10 cellular contexts compared by ENCODE assay signal in genomic region chr3:187828571-187829452, GRCh38.
DNase-seq lines count a peak whose midpoint lies in the region; ATAC-seq and TF ChIP-seq lines count a peak whose summit lies in the region.
"Had no signal": no experiment of that assay in that cellular context is flagged by ENCODE, and none has a peak within 500 bp of the region (broad histone marks: within the 10 kb centered on the region; RNA-seq: fewer than 3 reads in every experiment).

No MANE protein-coding gene starts in this region.

- ATAC-seq in GM18867 (IDR thresholded peaks at IDR 0.05; ENCODE audit: unreplicated experiment) (peak; percentile 84), HG02763 (IDR thresholded peaks at IDR 0.05; ENCODE audit: unreplicated experiment) (peak; percentile 78), PC-3 (no peak), psoas muscle (no peak)

- no peaks in the 10 kb centered on the region for H3K27me3 ChIP-seq in BLaER1
- H3K27me3 ChIP-seq in OCI-LY1 (ENCODE audit: insufficient read depth, low read length) = no peaks in the 10 kb centered on the region
- H3K27me3 ChIP-seq in PC-3 (ENCODE audit: low read length) = no peaks in the 10 kb centered on the region
- no peaks in the 10 kb centered on the region for H3K27me3 ChIP-seq in suprapubic skin
- H3K27me3 ChIP-seq in psoas muscle (ENCODE audit: insufficient read depth in 3 of 3, low read length in 2 of 3) = no peaks in the 10 kb centered on the region

- H3K27ac ChIP-seq in BLaER1 (peak overlapping the region; percentile 8; the same call in 1 of the 2 replicates), OCI-LY1 (ENCODE audit: low read depth, low read length, poor library complexity, severe bottlenecking) (peak overlapping the region; percentile 62), PC-3 (ENCODE audit: low read length) (no peak overlapping the region), suprapubic skin (no peak overlapping the region), psoas muscle (no peak overlapping the region)

- intact Hi-C loops in PC-3 (cut with micrococcal nuclease) = no loop called here
- intact Hi-C loops in psoas muscle (cut with DNase I) = no loop called here

- H3K79me2 ChIP-seq in OCI-LY1 (ENCODE audit: insufficient read depth, low read length) (no peaks in the 10 kb centered on the region), PC-3 (ENCODE audit: low read length) (no peaks in the 10 kb centered on the region)

- DNase-seq in PC-3 (no peak), suprapubic skin (ENCODE audit: low spot score in 2 of 2) (no peak), psoas muscle (no peak)
- DNase-seq in activated CD8-positive, alpha-beta memory T cell treated with anti-CD3 and anti-CD28 coated beads, Interleukin-2, amount 50 U/mL, for 4 hours = no peak
- DNase-seq: activated T-cell treated with anti-CD3 and anti-CD28 coated beads, Interleukin-2, amount 50 U/mL, for 48 hours; stimulated activated naive CD4-positive, alpha-beta T cell had no signal

- H3K9ac ChIP-seq in BLaER1 (no peak overlapping the region), OCI-LY1 (ENCODE audit: low read length) (peak overlapping the region; percentile 37; the same call in 1 of the 2 replicates), PC-3 (ENCODE audit: low read length) (no peak overlapping the region)

- POLR2A ChIA-PET in PC-3 (lab: Charles Lee; ENCODE audit: unreplicated experiment) = no interaction called here

- BruUV-seq in PC-3 (replicated peaks; lab: Mats Ljungman, UMichigan) = no TSS peak

- H3K9me3 ChIP-seq in BLaER1 (no peaks in the 10 kb centered on the region), OCI-LY1 (ENCODE audit: low read length) (no peaks in the 10 kb centered on the region), PC-3 (ENCODE audit: low read length) (no peaks in the 10 kb centered on the region), suprapubic skin (no peaks in the 10 kb centered on the region), psoas muscle (no peaks in the 10 kb centered on the region)

- H2AFZ ChIP-seq in OCI-LY1 (ENCODE audit: low read length) (no peak overlapping the region), PC-3 (ENCODE audit: low read length) (no peak overlapping the region)

- H3K4me1 ChIP-seq in BLaER1 = peaks cover 23% of the 10 kb centered on the region
- H3K4me1 ChIP-seq in OCI-LY1 (ENCODE audit: insufficient read depth, low read length, severe bottlenecking) = peaks cover 42% of the 10 kb centered on the region
- H3K4me1 ChIP-seq in PC-3 (ENCODE audit: insufficient read depth, low read length) = no peaks in the 10 kb centered on the region
- peaks cover 19% of the 10 kb centered on the region for H3K4me1 ChIP-seq in suprapubic skin
- H3K4me1 ChIP-seq in psoas muscle = no peaks in the 10 kb centered on the region

- 64% methylated on average over 7 of the region's 7 CpGs for WGBS in suprapubic skin
- WGBS in psoas muscle, 3 donors = 72 to 89% (median 86%) methylated on average over 7 of the region's 7 CpGs

- no peaks in the 10 kb centered on the region for H3F3A ChIP-seq in OCI-LY1 (ENCODE audit: insufficient read depth, low read length)
- H3F3A ChIP-seq in PC-3 (ENCODE audit: low read length, unreplicated experiment) = no peaks in the 10 kb centered on the region

- no peak for TF ChIP-seq POLR2A in suprapubic skin (IDR thresholded peaks at IDR 0.05)

- no peak overlapping the region for H3K4me3 ChIP-seq in BLaER1
- H3K4me3 ChIP-seq in OCI-LY1 (ENCODE audit: low read depth, low read length, poor library complexity, severe bottlenecking) = no peak overlapping the region
- no peak overlapping the region for H3K4me3 ChIP-seq in PC-3 (ENCODE audit: low read length)
- H3K4me3 ChIP-seq in suprapubic skin = no peak overlapping the region
- no peak overlapping the region for H3K4me3 ChIP-seq in psoas muscle

- CTCF ChIA-PET in PC-3 (lab: Charles Lee) = no interaction called here

- peak overlapping the region; percentile 69 for H3K4me2 ChIP-seq in BLaER1
- H3K4me2 ChIP-seq in OCI-LY1 (ENCODE audit: low read length) = peak overlapping the region; percentile 46; the same call in 1 of the 2 replicates
- no peak overlapping the region for H3K4me2 ChIP-seq in PC-3 (ENCODE audit: low read length)

- no peaks in the 10 kb centered on the region for H4K20me1 ChIP-seq in BLaER1
- H4K20me1 ChIP-seq in OCI-LY1 (ENCODE audit: insufficient read depth, low read length) = no peaks in the 10 kb centered on the region
- H4K20me1 ChIP-seq in PC-3 (ENCODE audit: low read length) = no peaks in the 10 kb centered on the region

- H3K9me2 ChIP-seq in OCI-LY1 (ENCODE audit: low read depth, low read length) (no peaks in the 10 kb centered on the region), PC-3 (replicated peaks; ENCODE audit: low read length) (no peaks in the 10 kb centered on the region)

- no peaks in the 10 kb centered on the region for H3K36me3 ChIP-seq in BLaER1
- no peaks in the 10 kb centered on the region for H3K36me3 ChIP-seq in OCI-LY1 (ENCODE audit: insufficient read depth, low read length)
- no peaks in the 10 kb centered on the region for H3K36me3 ChIP-seq in PC-3 (ENCODE audit: low read depth, low read length)
- no peaks in the 10 kb centered on the region for H3K36me3 ChIP-seq in suprapubic skin
- H3K36me3 ChIP-seq in psoas muscle (ENCODE audit: insufficient read depth in 1 of 2, low read depth in 1 of 2) = no peaks in the 10 kb centered on the region

- TF ChIP-seq CTCF in OCI-LY1 (IDR thresholded peaks at IDR 0.05; ENCODE audit: low read length) (no peak), PC-3 (conservative IDR thresholded peaks at IDR 0.05; ENCODE audit: low read depth, low read length) (no peak), suprapubic skin (IDR thresholded peaks at IDR 0.05) (no peak), psoas muscle (IDR thresholded peaks at IDR 0.05) (no peak)

- TF ChIP-seq EP300 in suprapubic skin (IDR thresholded peaks at IDR 0.05) = no peak

Comparison
In these comparisons a context has a peak if more than half of its experiments do, and no peak if none do; other contexts are left out.
1. H3K27ac ChIP-seq: peak in BLaER1 (single experiment) and OCI-LY1 (single experiment); none in PC-3 (single experiment), suprapubic skin (single experiment) and psoas muscle (single experiment).
2. ATAC-seq: peak in GM18867 (single experiment) and HG02763 (single experiment); none in PC-3 (single experiment) and psoas muscle (0 of 4).